In the genomic region with DNA sequence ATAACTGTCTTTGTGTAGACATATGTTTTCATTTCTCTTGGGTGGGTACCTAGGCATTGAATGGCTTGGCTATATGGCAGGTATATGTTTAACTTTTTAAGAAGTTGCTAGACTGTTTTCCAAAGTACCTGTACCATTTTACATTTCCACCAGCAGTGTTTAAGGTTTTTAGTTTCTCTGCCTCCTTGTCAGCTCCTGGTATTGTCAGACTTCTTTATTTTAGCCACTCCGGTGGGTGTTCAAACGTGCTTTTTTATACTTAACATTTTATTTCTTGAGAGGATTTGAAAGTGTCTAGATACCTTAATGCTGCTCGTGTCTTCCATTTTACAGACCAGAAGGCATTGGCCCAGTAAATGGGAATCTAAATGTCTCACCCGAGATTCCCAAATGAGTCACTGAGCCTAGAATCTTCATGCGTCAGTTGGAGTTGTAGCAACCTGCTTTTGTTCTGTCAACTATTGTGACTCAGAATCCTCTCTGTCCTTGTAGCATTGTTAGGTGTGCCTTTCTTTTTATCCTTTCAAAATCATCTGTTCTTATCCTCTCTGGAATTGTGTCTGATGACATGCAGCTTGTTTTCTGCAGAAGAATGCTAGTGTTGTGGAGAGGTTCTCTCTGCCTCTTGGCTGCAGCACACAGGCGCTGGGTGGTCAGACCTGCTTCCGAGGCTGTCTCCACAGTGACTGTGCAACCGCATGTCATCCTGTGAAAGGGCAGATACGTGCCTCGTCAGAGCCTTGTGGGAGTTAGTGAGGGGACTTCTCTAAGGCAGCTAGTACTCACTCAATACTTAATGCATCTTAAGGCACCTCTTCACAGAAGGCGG, we compare ENCODE assay signal across 8 cellular contexts.
DNase-seq lines count a peak whose midpoint lies in the region; ATAC-seq, FAIRE-seq and TF ChIP-seq lines count a peak whose summit lies in the region.
"Had no signal": no experiment of that assay in that cellular context is flagged by ENCODE, and none has a peak within 500 bp of the region (broad histone marks: within the 10 kb centered on the region; RNA-seq: fewer than 3 reads in every experiment).

No MANE protein-coding gene starts in this region.

- H3K4me1 Mint-ChIP-seq in MCF 10A (ENCODE audit: insufficient read depth, unreplicated experiment) = peaks cover 41% of the 10 kb centered on the region

- ATAC-seq in HG03342 (IDR thresholded peaks at IDR 0.05; ENCODE audit: unreplicated experiment) (peak; percentile 58), HepG2 (no peak), GM21528 (IDR thresholded peaks at IDR 0.05; ENCODE audit: low FRiP score, unreplicated experiment) (no peak)

- intact Hi-C loops in MCF 10A (cut with micrococcal nuclease) (loop anchor here (1.0 to 5.0 kb wide), 2 partner anchors 235 to 291 kb away; partner anchors contain the start of gene AOPEP), HepG2 (cut with micrococcal nuclease; ENCODE audit: unreplicated experiment) (no loop called here), thyroid gland (cut with DNase I) (no loop called here)

- H3K36me3 ChIP-seq in HepG2 (replicated peaks in 1 of 2; ENCODE audit: control insufficient read depth in 1 of 2, insufficient read depth in 2 of 2, low read length in 2 of 2) (peaks cover 13 to 71% of the 10 kb centered on the region in 2 experiments), thyroid gland (peaks cover 6 to 8% of the 10 kb centered on the region in 2 donors), H7 (replicated peaks; ENCODE audit: control insufficient read depth, insufficient read depth, low read length) (no peaks in the 10 kb centered on the region)

- no peak for TF ChIP-seq RAD21 in HepG2 (CRISPR knock-in tag; IDR thresholded peaks at IDR 0.05)

- CTCF ChIA-PET in MCF 10A (lab: Yijun Ruan, JAX) = interaction anchor here (0.6 to 2.4 kb wide), 5 partner anchors 35 to 337 kb away, joined by 4 to 11 read pairs (median 5); no protein-coding TSS in a partner anchor
- CTCF ChIA-PET in HepG2 (lab: Yijun Ruan, JAX; ENCODE audit: low intra/inter-chr PET ratio, low total read pairs) = no interaction called here

- peaks cover 90% of the 10 kb centered on the region for H3K36me3 Mint-ChIP-seq in MCF 10A (ENCODE audit: insufficient read depth, unreplicated experiment)

- H3K9ac ChIP-seq in HepG2 (ENCODE audit: insufficient read depth, low read depth, low read length) = no peak overlapping the region

- H3K9me3 ChIP-seq in HepG2 (ENCODE audit: low read length) = no peaks in the 10 kb centered on the region
- no peaks in the 10 kb centered on the region for H3K9me3 ChIP-seq in thyroid gland

- peaks cover 80% of the 10 kb centered on the region for H3K79me2 ChIP-seq in HepG2 (ENCODE audit: insufficient read depth, low read length)

- H3K27ac ChIP-seq in HepG2 (ENCODE audit: extremely low read length, insufficient read depth, low read length) (no peak overlapping the region), thyroid gland (peak overlapping the region; percentile 45 to 50 (median 46))

- FAIRE-seq in HepG2 (lab: Jason Lieb, UNC) = no peak

- H3K27me3 Mint-ChIP-seq in MCF 10A (ENCODE audit: insufficient read depth, unreplicated experiment) = no peaks in the 10 kb centered on the region

- TF ChIP-seq EP300 in HepG2 (IDR thresholded peaks at IDR 0.05; ENCODE audit: low read depth in 2 of 2, low read length in 2 of 2) (no peak), HepG2 (CRISPR knock-in tag; IDR thresholded peaks at IDR 0.05; ENCODE audit: borderline replicate concordance) (no peak)

- BruUV-seq in MCF 10A (replicated peaks; lab: Mats Ljungman, UMichigan) = TSS peak; percentile 80
- no TSS peak for BruUV-seq in HepG2 (replicated peaks; lab: Mats Ljungman, UMichigan)

- no peak overlapping the region for H3K4me2 ChIP-seq in HepG2 (ENCODE audit: low read depth, low read length)

- 95% methylated on average over 11 of the region's 11 CpGs for WGBS in HepG2 (ENCODE audit: low lambda C conversion rate)
- 44 to 49% methylated on average over 10 to 11 of the region's 11 CpGs for WGBS in thyroid gland, 2 donors

- no peaks in the 10 kb centered on the region for H3K9me3 Mint-ChIP-seq in MCF 10A (ENCODE audit: unreplicated experiment)

- no peak overlapping the region for H3K4me3 ChIP-seq in HepG2 (replicated peaks in 1 of 3; ENCODE audit: insufficient read depth in 1 of 3, low read depth in 2 of 3, low read length in 3 of 3)
- no peak overlapping the region for H3K4me3 ChIP-seq in thyroid gland (replicated peaks in 1 of 3)
- H3K4me3 ChIP-seq in H7 (ENCODE audit: insufficient read depth, low read depth, low read length) = no peak overlapping the region

- H3K27me3 ChIP-seq in HepG2 (ENCODE audit: control insufficient read depth in 1 of 2, insufficient read depth in 2 of 2, low read length in 2 of 2) (no peaks in the 10 kb centered on the region), thyroid gland (no peaks in the 10 kb centered on the region), H7 (ENCODE audit: control insufficient read depth, insufficient read depth, low read length) (no peaks in the 10 kb centered on the region)

- peaks cover 5% of the 10 kb centered on the region for H4K20me1 ChIP-seq in HepG2 (ENCODE audit: insufficient read depth, low read length)

- peak overlapping the region; percentile 94 for H3K27ac Mint-ChIP-seq in MCF 10A (ENCODE audit: low read depth, unreplicated experiment)

- POLR2A ChIA-PET in MCF 10A (lab: Yijun Ruan, JAX) (interaction anchor here (0.6 to 7.1 kb wide), 17 partner anchors 10 to 235 kb away, joined by 3 to 134 read pairs (median 6); no protein-coding TSS in a partner anchor), HepG2 (lab: Yijun Ruan, JAX) (interaction anchor here (1.3 to 1.4 kb wide), 2 partner anchors 10 to 12 kb away, joined by 3 to 6 read pairs; no protein-coding TSS in a partner anchor)

- peak overlapping the region; percentile 31 for H3K4me3 Mint-ChIP-seq in MCF 10A (ENCODE audit: unreplicated experiment)

- H3K4me1 ChIP-seq in HepG2 (ENCODE audit: insufficient read depth, low read length) (peaks cover 86% of the 10 kb centered on the region), thyroid gland (peaks cover 11 to 57% of the 10 kb centered on the region in 2 donors)

- no peak overlapping the region for H2AFZ ChIP-seq in HepG2 (ENCODE audit: low read length)

- TF ChIP-seq POLR2A in HepG2 (IDR thresholded peaks at IDR 0.05; ENCODE audit: insufficient read depth in 1 of 2, low read depth in 2 of 2, low read length in 2 of 2) (no peak), thyroid gland (IDR thresholded peaks at IDR 0.05) (no peak)

- in situ Hi-C loops in HepG2 (cut with HindIII; ENCODE audit: extremely low pct_ligation_motif_present, low pct_unique_long_range_greater_than_20kb) = no loop called here

- TF ChIP-seq CTCF in MCF 10A (IDR thresholded peaks at IDR 0.05; ENCODE audit: unreplicated experiment) = no peak
- no peak for TF ChIP-seq CTCF in HepG2 (CRISPR knock-in tag; IDR thresholded peaks at IDR 0.05)
- TF ChIP-seq CTCF in thyroid gland (IDR thresholded peaks at IDR 0.05) = no peak

- DNase-seq in MCF 10A (ENCODE audit: unreplicated experiment) = peak; percentile 97
- DNase-seq in HepG2 (ENCODE audit: low spot score) = peak; percentile 20
- peak; percentile 62 to 73 for DNase-seq in thyroid gland
- no peak for DNase-seq in H7
- DNase-seq in NCI-H2029 treated with DMSO at 0.1 percent for 48 hours (lab: John Stamatoyannopoulos, UW) = no peak
- DNase-seq: activated gamma-delta T cell had no signal

TF ChIP-seq in HepG2, 621 proteins besides CTCF, POLR2A, EP300 and RAD21:
- peak; percentile 87 for TF ChIP-seq ZNF7 (CRISPR knock-in tag; IDR thresholded peaks at IDR 0.05)
- peak; percentile 21; the same call in 1 of the 2 replicates for TF ChIP-seq ZNF687 (CRISPR knock-in tag; IDR thresholded peaks at IDR 0.05)
- 0 out of 2 replicates have a peak, but pooled peaks have one; percentile 42 for TF ChIP-seq ZBTB38 (CRISPR knock-in tag; IDR thresholded peaks at IDR 0.05)
- no peak for TF ChIP-seq BRCA1 (CRISPR knock-in tag; IDR thresholded peaks at IDR 0.05)

Comparison
In these comparisons a context has a peak if more than half of its experiments do, and no peak if none do; other contexts are left out.
1. DNase-seq: peak in MCF 10A (single experiment), HepG2 (single experiment) and thyroid gland (2 of 2); none in H7 (single experiment) and NCI-H2029 treated with DMSO at 0.1 percent for 48 hours (single experiment).